In the genomic region with DNA sequence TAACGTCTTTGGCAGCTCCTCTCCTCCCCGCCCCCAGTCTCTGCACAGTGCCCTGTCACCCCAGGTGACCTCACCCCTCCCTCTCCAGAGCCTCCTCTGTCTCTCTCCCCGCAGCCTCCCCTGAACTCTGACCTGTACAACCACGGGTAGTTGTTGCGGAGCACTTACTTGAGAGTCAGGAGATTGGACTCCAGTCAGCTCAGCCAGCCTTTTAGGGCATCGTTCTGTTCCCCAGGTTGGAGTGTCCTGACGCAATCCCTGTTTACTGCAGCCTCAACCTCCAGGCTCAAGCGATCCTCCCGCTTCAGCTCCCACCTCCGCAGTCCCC, we compare ENCODE assay signal across 14 cellular contexts.
DNase-seq lines count a peak whose midpoint lies in the region; ATAC-seq and TF ChIP-seq lines count a peak whose summit lies in the region.
"Had no signal": no experiment of that assay in that cellular context is flagged by ENCODE, and none has a peak within 500 bp of the region (broad histone marks: within the 10 kb centered on the region; RNA-seq: fewer than 3 reads in every experiment).

No MANE protein-coding gene starts in this region.

- no peak overlapping the region for H3K27ac Mint-ChIP-seq in activated CD4-positive, alpha-beta memory T cell treated with anti-CD3 and anti-CD28 coated beads for 36 hours
- H3K27ac Mint-ChIP-seq in activated CD4-positive, alpha-beta memory T cell treated with anti-CD3 and anti-CD28 coated beads, Interleukin-2, amount 10 ng/mL, durations not matched to agents 7 days and 5 days: no peak overlapping the region
- no peak overlapping the region for H3K27ac Mint-ChIP-seq in activated CD8-positive, alpha-beta T cell treated with anti-CD3 and anti-CD28 coated beads for 36 hours
- H3K27ac Mint-ChIP-seq: IgD-negative memory B cell had no signal

- intact Hi-C loops in activated CD4-positive, alpha-beta memory T cell treated with anti-CD3 and anti-CD28 coated beads for 36 hours (cut with micrococcal nuclease): no loop called here
- intact Hi-C loops in activated CD8-positive, alpha-beta T cell treated with anti-CD3 and anti-CD28 coated beads for 36 hours (cut with micrococcal nuclease): no loop called here
- intact Hi-C loops in posterior vena cava (cut with DNase I): no loop called here

- no peak for TF ChIP-seq CTCF in activated CD8-positive, alpha-beta T cell treated with anti-CD3 and anti-CD28 coated beads for 36 hours (IDR thresholded peaks at IDR 0.05)
- no peak for TF ChIP-seq CTCF in RWPE1 (conservative IDR thresholded peaks at IDR 0.05; ENCODE audit: low read depth)

- H3K36me3 ChIP-seq in iPS DF 6.9 (ENCODE audit: control insufficient read depth, insufficient read depth, low read length): no peaks in the 10 kb centered on the region
- H3K36me3 ChIP-seq: right lobe of liver had no signal

- peak; percentile 31 for DNase-seq in activated CD4-positive, alpha-beta memory T cell treated with anti-CD3 and anti-CD28 coated beads for 36 hours
- no peak for DNase-seq in activated CD4-positive, alpha-beta memory T cell treated with anti-CD3 and anti-CD28 coated beads, Interleukin-2, amount 10 ng/mL, durations not matched to agents 7 days and 5 days
- DNase-seq in activated CD8-positive, alpha-beta T cell treated with anti-CD3 and anti-CD28 coated beads for 36 hours: peak; percentile 37
- DNase-seq in iPS DF 6.9 (ENCODE audit: low read depth, low spot score) (no peak), RWPE1 (ENCODE audit: low spot score) (no peak), iPS-NIHi7 (ENCODE audit: extremely low spot score) (no peak), posterior vena cava (ENCODE audit: low spot score) (no peak)
- DNase-seq in stimulated activated naive CD4-positive, alpha-beta T cell treated with Interleukin-2 at 50 U/mL for 16 hours (lab: John Stamatoyannopoulos, UW): peak; percentile 6
- DNase-seq: DMS153, dorsolateral prefrontal cortex, GM23248 had no signal

- H3K4me3 Mint-ChIP-seq in activated CD4-positive, alpha-beta memory T cell treated with anti-CD3 and anti-CD28 coated beads for 36 hours: peak overlapping the region; percentile 14
- no peak overlapping the region for H3K4me3 Mint-ChIP-seq in activated CD4-positive, alpha-beta memory T cell treated with anti-CD3 and anti-CD28 coated beads, Interleukin-2, amount 10 ng/mL, durations not matched to agents 7 days and 5 days
- H3K4me3 Mint-ChIP-seq in activated CD8-positive, alpha-beta T cell treated with anti-CD3 and anti-CD28 coated beads for 36 hours: peak overlapping the region; percentile 22

- ATAC-seq in activated CD8-positive, alpha-beta T cell treated with anti-CD3 and anti-CD28 coated beads for 36 hours: peak; percentile 80

- no peaks in the 10 kb centered on the region for H3K36me3 Mint-ChIP-seq in activated CD4-positive, alpha-beta memory T cell treated with anti-CD3 and anti-CD28 coated beads for 36 hours
- no peaks in the 10 kb centered on the region for H3K36me3 Mint-ChIP-seq in activated CD4-positive, alpha-beta memory T cell treated with anti-CD3 and anti-CD28 coated beads, Interleukin-2, amount 10 ng/mL, durations not matched to agents 7 days and 5 days (ENCODE audit: low read depth)
- no peaks in the 10 kb centered on the region for H3K36me3 Mint-ChIP-seq in activated CD8-positive, alpha-beta T cell treated with anti-CD3 and anti-CD28 coated beads for 36 hours (ENCODE audit: low read depth)

- no peaks in the 10 kb centered on the region for H3K9me3 Mint-ChIP-seq in activated CD4-positive, alpha-beta memory T cell treated with anti-CD3 and anti-CD28 coated beads for 36 hours
- H3K9me3 Mint-ChIP-seq in activated CD4-positive, alpha-beta memory T cell treated with anti-CD3 and anti-CD28 coated beads, Interleukin-2, amount 10 ng/mL, durations not matched to agents 7 days and 5 days: peaks cover 2% of the 10 kb centered on the region
- no peaks in the 10 kb centered on the region for H3K9me3 Mint-ChIP-seq in activated CD8-positive, alpha-beta T cell treated with anti-CD3 and anti-CD28 coated beads for 36 hours

- CTCF ChIA-PET in activated CD4-positive, alpha-beta memory T cell treated with anti-CD3 and anti-CD28 coated beads for 36 hours (lab: Charles Lee): interaction anchor here (0.8 to 1.6 kb wide), 2 partner anchors 76 to 119 kb away, joined by 3 to 4 read pairs; no protein-coding TSS in a partner anchor
- CTCF ChIA-PET in activated CD4-positive, alpha-beta memory T cell treated with anti-CD3 and anti-CD28 coated beads, Interleukin-2, amount 10 ng/mL, durations not matched to agents 7 days and 5 days (lab: Charles Lee): no interaction called here
- CTCF ChIA-PET in activated CD8-positive, alpha-beta T cell treated with anti-CD3 and anti-CD28 coated beads for 36 hours (lab: Charles Lee): interaction anchor here (0.6 to 2.8 kb wide), 16 partner anchors 9 to 149 kb away, joined by 3 to 15 read pairs (median 4); no protein-coding TSS in a partner anchor
- CTCF ChIA-PET in RWPE1 (lab: Yijun Ruan, JAX): interaction anchor here (0.6 to 1.0 kb wide), 8 partner anchors 11 to 1435 kb away, joined by 3 to 7 read pairs (median 3); no protein-coding TSS in a partner anchor

- H3K4me1 Mint-ChIP-seq in activated CD4-positive, alpha-beta memory T cell treated with anti-CD3 and anti-CD28 coated beads for 36 hours (ENCODE audit: low read depth): peaks cover 19% of the 10 kb centered on the region
- peaks cover 16% of the 10 kb centered on the region for H3K4me1 Mint-ChIP-seq in activated CD4-positive, alpha-beta memory T cell treated with anti-CD3 and anti-CD28 coated beads, Interleukin-2, amount 10 ng/mL, durations not matched to agents 7 days and 5 days
- H3K4me1 Mint-ChIP-seq in activated CD8-positive, alpha-beta T cell treated with anti-CD3 and anti-CD28 coated beads for 36 hours (ENCODE audit: low read depth): peaks cover 15% of the 10 kb centered on the region

- no peaks in the 10 kb centered on the region; the same call in 1 of the 2 replicates for H3K27me3 ChIP-seq in iPS DF 6.9 (ENCODE audit: control insufficient read depth, insufficient read depth, low read length)
- H3K27me3 ChIP-seq: right lobe of liver had no signal

- H3K9me3 ChIP-seq in iPS DF 6.9 (ENCODE audit: control insufficient read depth, insufficient read depth, low read length): no peaks in the 10 kb centered on the region
- H3K9me3 ChIP-seq: right lobe of liver had no signal

- H3K4me3 ChIP-seq in iPS DF 6.9 (ENCODE audit: low read length): peak overlapping the region; percentile 56; the same call in 1 of the 2 replicates
- H3K4me3 ChIP-seq: GM23248, SK-N-MC had no signal

- POLR2A ChIA-PET in activated CD4-positive, alpha-beta memory T cell treated with anti-CD3 and anti-CD28 coated beads for 36 hours (lab: Charles Lee): no interaction called here
- POLR2A ChIA-PET in activated CD4-positive, alpha-beta memory T cell treated with anti-CD3 and anti-CD28 coated beads, Interleukin-2, amount 10 ng/mL, durations not matched to agents 7 days and 5 days (lab: Charles Lee): no interaction called here
- POLR2A ChIA-PET in activated CD8-positive, alpha-beta T cell treated with anti-CD3 and anti-CD28 coated beads for 36 hours (lab: Charles Lee): interaction anchor here (0.7 to 1.4 kb wide), 2 partner anchors 13 to 50 kb away, joined by 4 to 5 read pairs; no protein-coding TSS in a partner anchor
- POLR2A ChIA-PET in RWPE1 (lab: Yijun Ruan, JAX; ENCODE audit: low non-redundant PET): no interaction called here

- peaks cover 24% of the 10 kb centered on the region for H3K27me3 Mint-ChIP-seq in activated CD4-positive, alpha-beta memory T cell treated with anti-CD3 and anti-CD28 coated beads for 36 hours
- peaks cover 24% of the 10 kb centered on the region for H3K27me3 Mint-ChIP-seq in activated CD4-positive, alpha-beta memory T cell treated with anti-CD3 and anti-CD28 coated beads, Interleukin-2, amount 10 ng/mL, durations not matched to agents 7 days and 5 days
- peaks cover 25% of the 10 kb centered on the region for H3K27me3 Mint-ChIP-seq in activated CD8-positive, alpha-beta T cell treated with anti-CD3 and anti-CD28 coated beads for 36 hours

- no peaks in the 10 kb centered on the region; the same call in 1 of the 2 replicates for H3K4me1 ChIP-seq in iPS DF 6.9 (ENCODE audit: control insufficient read depth, insufficient read depth, low read length)
- H3K4me1 ChIP-seq: right lobe of liver had no signal

- no CpG with 5 or more reads among the region's 10 CpGs for WGBS in iPS DF 6.9 (ENCODE audit: insufficient coverage, insufficient read length)

- no peak overlapping the region for H3K27ac ChIP-seq in iPS DF 6.9 (ENCODE audit: low read length)
- no peak overlapping the region for H3K27ac ChIP-seq in RWPE1
- H3K27ac ChIP-seq: dorsolateral prefrontal cortex, GM23248, right lobe of liver, SK-N-MC had no signal

Comparison
In these comparisons a context has a peak if more than half of its experiments do, and no peak if none do; other contexts are left out.
1. DNase-seq: peak in activated CD4-positive, alpha-beta memory T cell treated with anti-CD3 and anti-CD28 coated beads for 36 hours (single experiment), activated CD8-positive, alpha-beta T cell treated with anti-CD3 and anti-CD28 coated beads for 36 hours (single experiment) and stimulated activated naive CD4-positive, alpha-beta T cell treated with Interleukin-2 at 50 U/mL for 16 hours (single experiment); none in activated CD4-positive, alpha-beta memory T cell treated with anti-CD3 and anti-CD28 coated beads, Interleukin-2, amount 10 ng/mL, durations not matched to agents 7 days and 5 days (single experiment), iPS DF 6.9 (single experiment), RWPE1 (single experiment), iPS-NIHi7 (single experiment) and posterior vena cava (single experiment).